In the genomic region with DNA sequence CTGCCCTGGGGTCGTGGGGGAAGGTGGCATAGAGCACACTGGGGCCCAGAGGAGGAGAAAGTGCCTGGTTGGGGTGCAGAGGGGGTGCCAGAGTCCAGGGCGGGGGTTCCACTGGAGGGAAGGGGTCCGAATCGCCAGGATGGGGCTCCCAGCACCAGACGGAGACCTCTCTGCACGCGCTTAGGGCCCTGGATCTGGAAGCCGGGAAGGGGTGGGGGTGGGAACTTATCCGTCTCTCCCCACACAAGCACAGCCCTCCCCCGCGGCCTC, we compare ENCODE assay signal across 8 cellular contexts. TPM values are rescaled to one million over a fixed set of nuclear protein-coding genes. Genes with fewer than 3 reads are reported as not detected.
DNase-seq lines count a peak whose midpoint lies in the region; ATAC-seq, FAIRE-seq and TF ChIP-seq lines count a peak whose summit lies in the region.

No MANE protein-coding gene starts in this region.

- H2BK15ac ChIP-seq in H1 (ENCODE audit: low read length) = no peak overlapping the region

- H3K9ac ChIP-seq in H1 (replicated peaks in 1 of 4; ENCODE audit: extremely low read depth in 1 of 4, low read depth in 3 of 4, low read length in 3 of 4) = peak overlapping the region; percentile 55 to 90 (median 80)

- peak overlapping the region; percentile 96 for H3K4ac ChIP-seq in H1 (replicated peaks; ENCODE audit: insufficient read length, low read depth, low read length)

- DNase-seq in activated CD8-positive, alpha-beta memory T cell treated with anti-CD3 and anti-CD28 coated beads, Interleukin-2, amount 10 ng/mL, durations not matched to agents 7 days and 5 days = no peak
- DNase-seq in activated CD8-positive, alpha-beta memory T cell treated with anti-CD3 and anti-CD28 coated beads, Interleukin-2, amount 50 U/mL, for 4 hours = no peak
- peak; percentile 65 for DNase-seq in RCC 7860 (ENCODE audit: low spot score)
- no peak for DNase-seq in H1 (ENCODE audit: low read depth in 1 of 2, low spot score in 2 of 2)
- DNase-seq in NCI-H2107 treated with DMSO at 0.1 percent for 48 hours (lab: John Stamatoyannopoulos, UW; ENCODE audit: unreplicated experiment) = no peak

- no peak for TF ChIP-seq EP300 in H1 (IDR thresholded peaks at IDR 0.05; ENCODE audit: borderline replicate concordance in 1 of 2, low read depth in 2 of 2, low read length in 2 of 2)

- peak overlapping the region; percentile 54 for H2BK120ac ChIP-seq in H1 (replicated peaks; ENCODE audit: low read depth, low read length)

- POLR2A ChIA-PET in H1 (lab: Charles Lee; ENCODE audit: partially characterized antibody) = interaction anchor here (1.0 to 19.4 kb wide), 4 partner anchors 10 to 25 kb away, joined by 3 to 456 read pairs (median 168); partner anchors contain the start of genes ATP5F1D, CIRBP and FAM174C

- no peaks in the 10 kb centered on the region for H3K9me3 Mint-ChIP-seq in activated CD8-positive, alpha-beta memory T cell treated with anti-CD3 and anti-CD28 coated beads, Interleukin-2, amount 10 ng/mL, durations not matched to agents 7 days and 5 days (ENCODE audit: low read depth)

- H4K5ac ChIP-seq in H1 (ENCODE audit: insufficient read length, low read depth, low read length) = peak overlapping the region; percentile 59

- FAIRE-seq in RCC 7860 (lab: Jason Lieb, UNC) (no peak), H1 (lab: Jason Lieb, UNC) (no peak)

- no peak overlapping the region for H2BK20ac ChIP-seq in H1 (ENCODE audit: low read length)

- peaks cover 30% of the 10 kb centered on the region for H3K36me3 Mint-ChIP-seq in activated CD8-positive, alpha-beta memory T cell treated with anti-CD3 and anti-CD28 coated beads, Interleukin-2, amount 10 ng/mL, durations not matched to agents 7 days and 5 days

- no peak for ATAC-seq in activated CD8-positive, alpha-beta memory T cell treated with anti-CD3 and anti-CD28 coated beads, Interleukin-2, amount 10 ng/mL, durations not matched to agents 7 days and 5 days
- ATAC-seq in GM21529 (IDR thresholded peaks at IDR 0.05; ENCODE audit: unreplicated experiment) (no peak), HG02840 (IDR thresholded peaks at IDR 0.05; ENCODE audit: low FRiP score, unreplicated experiment) (no peak)

- H3K27me3 ChIP-seq in H1 (replicated peaks in 1 of 4; ENCODE audit: control insufficient read depth in 3 of 4, extremely low read depth in 1 of 4, insufficient read depth in 3 of 4, low read length in 3 of 4) = no peaks in the 10 kb centered on the region
- H3K27me3 ChIP-seq in muscle layer of duodenum (ENCODE audit: low read depth, low read length) = no peaks in the 10 kb centered on the region

- peaks cover 18 to 23% of the 10 kb centered on the region in 2 experiments for H4K20me1 ChIP-seq in H1 (replicated peaks in 1 of 2; ENCODE audit: control insufficient read depth in 1 of 2, insufficient read depth in 2 of 2, low read length in 2 of 2)

- no peaks in the 10 kb centered on the region for H3K9me3 ChIP-seq in H1 (ENCODE audit: insufficient read depth in 2 of 2, low read depth in 1 of 2, low read length in 1 of 2)
- H3K9me3 ChIP-seq in muscle layer of duodenum (ENCODE audit: control insufficient read depth in 1 of 2, low read length in 2 of 2) = no peaks in the 10 kb centered on the region

- H2BK5ac ChIP-seq in H1 (ENCODE audit: low read depth, low read length) = peak overlapping the region; percentile 71; the same call in 1 of the 2 replicates

- H3K27me3 Mint-ChIP-seq in activated CD8-positive, alpha-beta memory T cell treated with anti-CD3 and anti-CD28 coated beads, Interleukin-2, amount 10 ng/mL, durations not matched to agents 7 days and 5 days = no peaks in the 10 kb centered on the region

- 5% methylated on average over 7 of the region's 11 CpGs; no CpG with 5 or more reads in 1 of the 2 experiments for WGBS in H1 (ENCODE audit: extremely low coverage in 1 of 2, insufficient coverage in 1 of 2, insufficient read length in 1 of 2, insufficient replicate concordance in 2 of 2, low coverage in 1 of 2, low lambda C conversion rate in 2 of 2, missing lambda C conversion rate in 1 of 2), 2 experiments

- H3K27ac Mint-ChIP-seq in activated CD8-positive, alpha-beta memory T cell treated with anti-CD3 and anti-CD28 coated beads, Interleukin-2, amount 10 ng/mL, durations not matched to agents 7 days and 5 days = peak overlapping the region; percentile 92

- H2BK12ac ChIP-seq in H1 (ENCODE audit: low read depth, low read length) = no peak overlapping the region

- no peak for TF ChIP-seq CTCF in H1 (IDR thresholded peaks at IDR 0.05; ENCODE audit: control extremely low read depth in 1 of 3, insufficient read depth in 1 of 3, low read depth in 1 of 3, low read length in 3 of 3)

- H3K4me3 ChIP-seq in H1 (ENCODE audit: extremely low read depth in 1 of 4, insufficient read depth in 2 of 4, low read depth in 3 of 4, low read length in 4 of 4) (peak overlapping the region; percentile 66 to 99 (median 83)), muscle layer of duodenum (ENCODE audit: low read depth in 1 of 2, low read length in 2 of 2) (peak overlapping the region; percentile 77 to 93)

- H3K18ac ChIP-seq in H1 (ENCODE audit: extremely low read depth, low read length) = peak overlapping the region; percentile 75

- H3K79me2 ChIP-seq in H1 (ENCODE audit: control insufficient read depth in 1 of 2, insufficient read depth in 2 of 2, low read length in 2 of 2) = peaks cover 9 to 49% of the 10 kb centered on the region in 2 experiments

- peaks cover 12% of the 10 kb centered on the region; the same call in 1 of the 2 replicates for H3K79me1 ChIP-seq in H1 (ENCODE audit: low read depth, low read length)

- TF ChIP-seq RAD21 in H1 (IDR thresholded peaks at IDR 0.05 in 1 of 2, conservative IDR thresholded peaks at IDR 0.05 in 1 of 2; ENCODE audit: low read depth in 2 of 2, low read length in 2 of 2) = no peak

- H3K27ac ChIP-seq in H1 (ENCODE audit: low read depth, low read length) (peak overlapping the region; percentile 89), muscle layer of duodenum (ENCODE audit: low read length) (peak overlapping the region; percentile 92)

- no peak overlapping the region for H3K14ac ChIP-seq in H1 (ENCODE audit: insufficient read length)

- H3K56ac ChIP-seq in H1 (replicated peaks; ENCODE audit: insufficient read length, low read depth, low read length) = peak overlapping the region; percentile 77

- peaks cover 24 to 52% (median 39%) of the 10 kb centered on the region in 4 experiments for H3K36me3 ChIP-seq in H1 (ENCODE audit: control insufficient read depth in 2 of 4, insufficient read depth in 4 of 4, low read length in 3 of 4)
- peaks cover 23 to 36% of the 10 kb centered on the region in 2 donors for H3K36me3 ChIP-seq in muscle layer of duodenum (ENCODE audit: control insufficient read depth in 1 of 2, insufficient read depth in 2 of 2, low read length in 2 of 2)

- peak overlapping the region; percentile 98 for H3K4me3 Mint-ChIP-seq in activated CD8-positive, alpha-beta memory T cell treated with anti-CD3 and anti-CD28 coated beads, Interleukin-2, amount 10 ng/mL, durations not matched to agents 7 days and 5 days

- CTCF ChIA-PET in activated CD8-positive, alpha-beta memory T cell treated with anti-CD3 and anti-CD28 coated beads, Interleukin-2, amount 10 ng/mL, durations not matched to agents 7 days and 5 days (lab: Charles Lee) = interaction anchor here (0.5 to 5.9 kb wide), 3 partner anchors 11 to 56 kb away, joined by 3 to 88 read pairs (median 3); partner anchors contain the start of gene CIRBP
- CTCF ChIA-PET in H1 (lab: Charles Lee; ENCODE audit: partially characterized antibody) = interaction anchor here (0.7 to 1.3 kb wide), 2 partner anchors 9 to 15 kb away, joined by 3 to 7 read pairs; no protein-coding TSS in a partner anchor

- H2AK5ac ChIP-seq in H1 (ENCODE audit: low read depth, low read length) = no peak overlapping the region

- no peak; a peak in 1 of 3 replicates for TF ChIP-seq POLR2A in H1 (IDR thresholded peaks at IDR 0.05; ENCODE audit: control extremely low read depth in 1 of 2, low read depth in 2 of 2, low read length in 2 of 2)

- H2AFZ ChIP-seq in H1 (ENCODE audit: low read length) = no peak overlapping the region

- H3K23ac ChIP-seq in H1 (ENCODE audit: insufficient read length) = no peak overlapping the region

- H3K4me1 Mint-ChIP-seq in activated CD8-positive, alpha-beta memory T cell treated with anti-CD3 and anti-CD28 coated beads, Interleukin-2, amount 10 ng/mL, durations not matched to agents 7 days and 5 days = peaks cover 13% of the 10 kb centered on the region

- H4K8ac ChIP-seq in H1 (ENCODE audit: extremely low read depth, insufficient read depth, low read length) = peak overlapping the region; percentile 79; the same call in 1 of the 2 replicates

- H3K4me1 ChIP-seq in H1 (replicated peaks in 1 of 4; ENCODE audit: control insufficient read depth in 3 of 4, insufficient read depth in 4 of 4, low read length in 3 of 4) (peaks cover 0 to 21% (median 14%) of the 10 kb centered on the region in 4 experiments; a peak in 6 of 7 replicates), muscle layer of duodenum (ENCODE audit: control insufficient read depth in 1 of 2, insufficient read depth in 2 of 2, low read length in 2 of 2) (peaks cover 6 to 35% of the 10 kb centered on the region in 2 donors)

- H3K23me2 ChIP-seq in H1 (ENCODE audit: low read depth, low read length) = peaks cover 2% of the 10 kb centered on the region; the same call in 1 of the 2 replicates

- H3K4me2 ChIP-seq in H1 (ENCODE audit: insufficient read depth in 1 of 2, low read depth in 2 of 2, low read length in 2 of 2) = peak overlapping the region; percentile 83 to 97

- peak overlapping the region; percentile 12 for H4K91ac ChIP-seq in H1 (replicated peaks; ENCODE audit: insufficient read length, low read length)

RNA-seq across cellular contexts. Expression of gene MIDN, which starts 2.8 kb away (rescaled TPM):
- 10 to 100 TPM; 73.3 to 88.6 TPM for total RNA-seq in activated CD8-positive, alpha-beta memory T cell treated with anti-CD3 and anti-CD28 coated beads, Interleukin-2, amount 10 ng/mL, durations not matched to agents 7 days and 5 days
- total RNA-seq in H1 (2021; fragmentation: NEBNext Ultra II Directional; extraction: Animal tissue kit (Norgen Biotek cat#: 25700)) = 159 and 166 TPM in 2 replicates
- polyA plus RNA-seq in H1 (2011; rRNA removed) = 39.8 and 86.0 TPM in 2 replicates
- polyA plus RNA-seq in H1 (2011; cell fraction: cytosol; rRNA removed) = 38.5 TPM
- 85.2 TPM for polyA plus RNA-seq in H1 (2011; cell fraction: nucleus; rRNA removed)
- polyA plus RNA-seq in H1 (2012, experiment 1 of 2) = 58.2 to 110 TPM (median 92.2 TPM) in 4 replicates
- 90.5 TPM for polyA plus RNA-seq in H1 (2012, experiment 2 of 2)
- 95.6 TPM for polyA plus RNA-seq in H1 (2013, experiment 1 of 2)
- 90.3 TPM for polyA plus RNA-seq in H1 (2013, experiment 2 of 2)
- 10.3 and 14.3 TPM in 2 replicates for polyA minus RNA-seq in H1 (2011; rRNA and poly(A)+ RNA removed)
- polyA minus RNA-seq in H1 (2011; cell fraction: cytosol; rRNA and poly(A)+ RNA removed) = 86.0 TPM
- 55.2 TPM for polyA minus RNA-seq in H1 (2011; cell fraction: nucleus; rRNA and poly(A)+ RNA removed)

RNA-seq across cellular contexts. Expression of gene ATP5F1D, which starts 9.6 kb away (rescaled TPM):
- 100 to 1,000 TPM; 190 to 221 TPM for total RNA-seq in activated CD8-positive, alpha-beta memory T cell treated with anti-CD3 and anti-CD28 coated beads, Interleukin-2, amount 10 ng/mL, durations not matched to agents 7 days and 5 days
- 174 and 182 TPM in 2 replicates for total RNA-seq in H1 (2021; fragmentation: NEBNext Ultra II Directional; extraction: Animal tissue kit (Norgen Biotek cat#: 25700))
- 249 and 338 TPM in 2 replicates for polyA plus RNA-seq in H1 (2011; rRNA removed)
- polyA plus RNA-seq in H1 (2011; cell fraction: cytosol; rRNA removed) = 142 TPM
- 120 TPM for polyA plus RNA-seq in H1 (2011; cell fraction: nucleus; rRNA removed)
- polyA plus RNA-seq in H1 (2012, experiment 1 of 2) = 87.3 to 189 TPM (median 180 TPM) in 4 replicates
- 328 TPM for polyA plus RNA-seq in H1 (2012, experiment 2 of 2)
- polyA plus RNA-seq in H1 (2013, experiment 1 of 2) = 148 TPM
- polyA plus RNA-seq in H1 (2013, experiment 2 of 2) = 145 TPM
- polyA minus RNA-seq in H1 (2011; rRNA and poly(A)+ RNA removed) = 13.4 and 18.6 TPM in 2 replicates
- 118 TPM for polyA minus RNA-seq in H1 (2011; cell fraction: cytosol; rRNA and poly(A)+ RNA removed)
- 40.2 TPM for polyA minus RNA-seq in H1 (2011; cell fraction: nucleus; rRNA and poly(A)+ RNA removed)

RNA-seq across cellular contexts. Expression of gene CBARP, which starts 13.4 kb away (rescaled TPM):
- under 1 TPM; 0.29 to 0.52 TPM for total RNA-seq in activated CD8-positive, alpha-beta memory T cell treated with anti-CD3 and anti-CD28 coated beads, Interleukin-2, amount 10 ng/mL, durations not matched to agents 7 days and 5 days
- 14.7 and 18.0 TPM in 2 replicates for total RNA-seq in H1 (2021; fragmentation: NEBNext Ultra II Directional; extraction: Animal tissue kit (Norgen Biotek cat#: 25700))
- 4.9 and 11.6 TPM in 2 replicates for polyA plus RNA-seq in H1 (2011; rRNA removed)
- 7.4 TPM for polyA plus RNA-seq in H1 (2011; cell fraction: cytosol; rRNA removed)
- polyA plus RNA-seq in H1 (2011; cell fraction: nucleus; rRNA removed) = 39.9 TPM
- 4.2 to 12.2 TPM (median 10.1 TPM) in 4 replicates for polyA plus RNA-seq in H1 (2012, experiment 1 of 2)
- polyA plus RNA-seq in H1 (2012, experiment 2 of 2) = 3.2 TPM
- 11.0 TPM for polyA plus RNA-seq in H1 (2013, experiment 1 of 2)
- polyA plus RNA-seq in H1 (2013, experiment 2 of 2) = 9.9 TPM
- 2.0 and 2.2 TPM in 2 replicates for polyA minus RNA-seq in H1 (2011; rRNA and poly(A)+ RNA removed)
- 8.2 TPM for polyA minus RNA-seq in H1 (2011; cell fraction: cytosol; rRNA and poly(A)+ RNA removed)
- 11.6 TPM for polyA minus RNA-seq in H1 (2011; cell fraction: nucleus; rRNA and poly(A)+ RNA removed)

RNA-seq across cellular contexts. Expression of gene CIRBP, which starts 18.0 kb away (rescaled TPM):
- 100 to 1,000 TPM; 189 to 210 TPM for total RNA-seq in activated CD8-positive, alpha-beta memory T cell treated with anti-CD3 and anti-CD28 coated beads, Interleukin-2, amount 10 ng/mL, durations not matched to agents 7 days and 5 days
- total RNA-seq in H1 (2021; fragmentation: NEBNext Ultra II Directional; extraction: Animal tissue kit (Norgen Biotek cat#: 25700)) = 175 TPM in 2 replicates
- 199 and 331 TPM in 2 replicates for polyA plus RNA-seq in H1 (2011; rRNA removed)
- polyA plus RNA-seq in H1 (2011; cell fraction: cytosol; rRNA removed) = 472 TPM
- 581 TPM for polyA plus RNA-seq in H1 (2011; cell fraction: nucleus; rRNA removed)
- 213 to 357 TPM (median 316 TPM) in 4 replicates for polyA plus RNA-seq in H1 (2012, experiment 1 of 2)
- 95.1 TPM for polyA plus RNA-seq in H1 (2012, experiment 2 of 2)
- 151 TPM for polyA plus RNA-seq in H1 (2013, experiment 1 of 2)
- 135 TPM for polyA plus RNA-seq in H1 (2013, experiment 2 of 2)
- polyA minus RNA-seq in H1 (2011; rRNA and poly(A)+ RNA removed) = 44.5 and 56.0 TPM in 2 replicates
- 77.4 TPM for polyA minus RNA-seq in H1 (2011; cell fraction: cytosol; rRNA and poly(A)+ RNA removed)
- 99.9 TPM for polyA minus RNA-seq in H1 (2011; cell fraction: nucleus; rRNA and poly(A)+ RNA removed)

RNA-seq across cellular contexts. Expression of gene FAM174C, which starts 24.2 kb away (rescaled TPM):
- total RNA-seq in activated CD8-positive, alpha-beta memory T cell treated with anti-CD3 and anti-CD28 coated beads, Interleukin-2, amount 10 ng/mL, durations not matched to agents 7 days and 5 days = 10 to 100 TPM; 54.7 to 60.3 TPM
- 44.5 and 54.6 TPM in 2 replicates for total RNA-seq in H1 (2021; fragmentation: NEBNext Ultra II Directional; extraction: Animal tissue kit (Norgen Biotek cat#: 25700))
- 125 and 159 TPM in 2 replicates for polyA plus RNA-seq in H1 (2011; rRNA removed)
- 76.1 TPM for polyA plus RNA-seq in H1 (2011; cell fraction: cytosol; rRNA removed)
- polyA plus RNA-seq in H1 (2011; cell fraction: nucleus; rRNA removed) = 72.4 TPM
- 39.9 to 68.4 TPM (median 61.5 TPM) in 4 replicates for polyA plus RNA-seq in H1 (2012, experiment 1 of 2)
- polyA plus RNA-seq in H1 (2012, experiment 2 of 2) = 79.3 TPM
- polyA plus RNA-seq in H1 (2013, experiment 1 of 2) = 50.0 TPM
- 59.2 TPM for polyA plus RNA-seq in H1 (2013, experiment 2 of 2)
- polyA minus RNA-seq in H1 (2011; rRNA and poly(A)+ RNA removed) = 6.8 and 9.7 TPM in 2 replicates
- 22.8 TPM for polyA minus RNA-seq in H1 (2011; cell fraction: cytosol; rRNA and poly(A)+ RNA removed)
- polyA minus RNA-seq in H1 (2011; cell fraction: nucleus; rRNA and poly(A)+ RNA removed) = 20.8 TPM

Comparison
In these comparisons a context has a peak if more than half of its experiments do, and no peak if none do; other contexts are left out.
1. RNA of gene CBARP, which starts 13.4 kb away (total RNA-seq): 14.7 to 18.0 TPM in H1; 0.29 to 0.52 TPM in activated CD8-positive, alpha-beta memory T cell treated with anti-CD3 and anti-CD28 coated beads, Interleukin-2, amount 10 ng/mL, durations not matched to agents 7 days and 5 days; every median in the first group is over 10 times any median in the second.